ENCODE assay signal across 23 cellular contexts in genomic region chr2:65562890-65563289, GRCh38.
"Had no signal": no experiment of that assay in that cellular context is flagged by ENCODE, and none has a peak within 500 bp of the region (broad histone marks: within the 10 kb centered on the region; RNA-seq: fewer than 3 reads in every experiment).

No MANE protein-coding gene starts in this region.

- H3K27me3 ChIP-seq: dorsolateral prefrontal cortex, esophagus muscularis mucosa, gastrocnemius medialis, left lung, right lobe of liver, spleen, tibial artery, upper lobe of left lung, uterus had no signal

- DNase-seq: cortex of kidney; effector CD8-positive, alpha-beta T cell; gastrocnemius medialis; immature natural killer cell; left lung; mesenchymal stem cell; midbrain; naive B cell; occipital lobe; right lobe of liver; stimulated activated CD4-positive, alpha-beta T cell treated with anti-CD3 and anti-CD28 coated beads, Interleukin-15, amount 100 ng/mL, for 24 hours; stimulated activated CD4-positive, alpha-beta T cell treated with anti-CD3 and anti-CD28 coated beads, Interleukin-1b, Interleukin-23, amount 100 ng/mL, for 48 hours; stimulated activated CD4-positive, alpha-beta T cell treated with anti-CD3 and anti-CD28 coated beads, Interleukin-4, amount 100 ng/mL, for 24 hours; upper lobe of left lung; uterus had no signal

- H3K4me3 ChIP-seq: dorsolateral prefrontal cortex, esophagus muscularis mucosa, gastrocnemius medialis, left lung, lung, prostate gland, right lobe of liver, spleen, tibial artery, upper lobe of left lung, uterus had no signal

- H3K9me3 ChIP-seq: esophagus muscularis mucosa, gastrocnemius medialis, left lung, prostate gland, right lobe of liver, spleen, tibial artery, upper lobe of left lung, uterus had no signal

- H3K27ac ChIP-seq: dorsolateral prefrontal cortex, esophagus muscularis mucosa, gastrocnemius medialis, left lung, parathyroid adenoma, prostate gland, right lobe of liver, spleen, tibial artery, upper lobe of left lung, uterus had no signal

- H3K9ac ChIP-seq: parathyroid adenoma had no signal

- H3K79me2 ChIP-seq: parathyroid adenoma had no signal

- H3K4me1 ChIP-seq: esophagus muscularis mucosa, gastrocnemius medialis, left lung, parathyroid adenoma, prostate gland, right lobe of liver, spleen, tibial artery, upper lobe of left lung, uterus had no signal

- ATAC-seq: gastrocnemius medialis; left lung; stimulated activated memory B cell treated with anti-CD40 and anti-IgM and Interleukin-4, amounts not matched to agents 10 μg/mL and 1 μg/mL and 100 μg/mL, for 72 hours had no signal

- H2AFZ ChIP-seq: parathyroid adenoma had no signal

- H3K36me3 ChIP-seq: esophagus muscularis mucosa, gastrocnemius medialis, left lung, prostate gland, right lobe of liver, spleen, tibial artery, upper lobe of left lung, uterus had no signal
